In the genomic region with DNA sequence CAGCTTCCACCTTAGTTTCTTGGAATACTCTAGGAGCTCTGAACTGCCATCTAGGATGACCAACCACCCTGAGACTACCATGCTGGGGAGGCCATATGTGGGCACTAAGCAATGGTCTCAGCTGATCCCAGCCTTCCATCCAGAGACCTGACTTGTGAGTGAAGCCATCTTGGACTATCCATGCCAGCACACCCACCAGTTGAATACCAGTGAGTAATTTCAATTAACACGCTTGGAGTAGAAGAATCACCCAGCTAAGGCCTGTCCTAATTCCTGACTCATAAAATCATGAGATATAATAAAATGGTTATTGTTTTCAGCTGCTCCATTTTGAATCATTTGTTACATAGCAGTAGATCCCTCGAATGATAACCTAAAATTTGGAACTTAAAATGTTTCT, we compare ENCODE assay signal across 13 cellular contexts. TPM values are rescaled to one million over a fixed set of nuclear protein-coding genes. Genes with fewer than 3 reads are reported as not detected.
DNase-seq lines count a peak whose midpoint lies in the region; ATAC-seq, FAIRE-seq and TF ChIP-seq lines count a peak whose summit lies in the region.
"Had no signal": no experiment of that assay in that cellular context is flagged by ENCODE, and none has a peak within 500 bp of the region (broad histone marks: within the 10 kb centered on the region; RNA-seq: fewer than 3 reads in every experiment).

No MANE protein-coding gene starts in this region.

- H3K36me3 ChIP-seq in GM23248 (ENCODE audit: low read depth) (no peaks in the 10 kb centered on the region), bronchial epithelial cell (ENCODE audit: control insufficient read depth, insufficient read depth, low read length) (no peaks in the 10 kb centered on the region), mesenchymal stem cell (ENCODE audit: control insufficient read depth in 1 of 2, insufficient read depth in 2 of 2, low read depth in 1 of 2, low read length in 2 of 2) (no peaks in the 10 kb centered on the region)

- no peak overlapping the region for H2BK120ac ChIP-seq in mesenchymal stem cell (ENCODE audit: low read depth, low read length)

- H3K27ac ChIP-seq in GM23248 (no peak overlapping the region), mesenchymal stem cell (ENCODE audit: low read length, poor library complexity, severe bottlenecking) (no peak overlapping the region)

- no peak overlapping the region for H2BK5ac ChIP-seq in mesenchymal stem cell (ENCODE audit: low read depth, low read length, poor library complexity, severe bottlenecking)

- H3K4ac ChIP-seq in mesenchymal stem cell (ENCODE audit: low read depth in 1 of 2, low read length in 2 of 2) = no peak overlapping the region

- DNase-seq in GM23248 (peak; percentile 13), bronchial epithelial cell (ENCODE audit: low read depth) (peak; percentile 42), mesenchymal stem cell (no peak), NCI-H774 (lab: John Stamatoyannopoulos, UW) (no peak), NCI-H510A treated with DMSO at 0.1 percent for 48 hours (lab: John Stamatoyannopoulos, UW) (no peak), midbrain (lab: John Stamatoyannopoulos, UW) (no peak)
- DNase-seq: C1 segment of cervical spinal cord; Calu3; CD4-positive, alpha-beta T cell; DMS 273 treated with DMSO at 0.1 percent for 48 hours; H7 had no signal

- H2BK12ac ChIP-seq in mesenchymal stem cell (ENCODE audit: low read length in 2 of 2) = no peak overlapping the region

- in situ Hi-C loops in GM23248 (cut with MboI) = no loop called here

- no peaks in the 10 kb centered on the region for H4K20me1 ChIP-seq in GM23248 (ENCODE audit: insufficient read depth)

- no peak overlapping the region for H3K18ac ChIP-seq in mesenchymal stem cell (ENCODE audit: low read depth in 1 of 2, low read length in 2 of 2)

- H3K4me3 ChIP-seq in GM23248 (no peak overlapping the region), bronchial epithelial cell (ENCODE audit: low read depth, low read length) (no peak overlapping the region), mesenchymal stem cell (ENCODE audit: insufficient read depth in 1 of 2, low read depth in 1 of 2, low read length in 2 of 2) (no peak overlapping the region)

- no peak for FAIRE-seq in bronchial epithelial cell (lab: Jason Lieb, UNC)

- peaks cover 5% of the 10 kb centered on the region; the same call in 1 of the 2 replicates for H3K4me1 ChIP-seq in GM23248 (ENCODE audit: insufficient read depth)
- H3K4me1 ChIP-seq in mesenchymal stem cell (ENCODE audit: control insufficient read depth, insufficient read depth, low read depth, low read length) = peaks cover 2% of the 10 kb centered on the region

- ATAC-seq in esophagus mucosa (peak; percentile 39), HG03045 (IDR thresholded peaks at IDR 0.05; ENCODE audit: unreplicated experiment) (no peak)

- peak overlapping the region; percentile 9 for H4K91ac ChIP-seq in mesenchymal stem cell (ENCODE audit: low read length)

- H3K9ac ChIP-seq in GM23248 = no peak overlapping the region
- no peak overlapping the region for H3K9ac ChIP-seq in mesenchymal stem cell (ENCODE audit: low read length)

- no peak overlapping the region for H4K8ac ChIP-seq in mesenchymal stem cell (ENCODE audit: low read length)

- H3K14ac ChIP-seq in mesenchymal stem cell (ENCODE audit: low read length in 2 of 2) = no peak overlapping the region

- H2AK5ac ChIP-seq in mesenchymal stem cell (ENCODE audit: low read length, severe bottlenecking) = no peak overlapping the region

- H2AFZ ChIP-seq in GM23248 (no peak overlapping the region), mesenchymal stem cell (ENCODE audit: low read depth, low read length) (no peak overlapping the region)

- 30 to 39% methylated on average over 2 of the region's 2 CpGs for WGBS in GM23248 (ENCODE audit: low coverage in 1 of 2, low lambda C conversion rate in 2 of 2, missing lambda C conversion rate in 2 of 2), 2 experiments
- no CpG with 5 or more reads among the region's 2 CpGs for WGBS in mesenchymal stem cell

- no peak for TF ChIP-seq CTCF in bronchial epithelial cell (IDR thresholded peaks at IDR 0.05; ENCODE audit: insufficient read depth, low read length, severe bottlenecking)

- peaks cover 7% of the 10 kb centered on the region for H3K79me1 ChIP-seq in mesenchymal stem cell (replicated peaks; ENCODE audit: low read length, poor library complexity, severe bottlenecking)

- H3K9me3 ChIP-seq in GM23248 (ENCODE audit: low read depth) (no peaks in the 10 kb centered on the region), mesenchymal stem cell (ENCODE audit: control insufficient read depth, low read length) (no peaks in the 10 kb centered on the region)

- no peaks in the 10 kb centered on the region for H3K9me2 ChIP-seq in GM23248 (ENCODE audit: insufficient read depth)

- H3K79me2 ChIP-seq in GM23248 (ENCODE audit: insufficient read depth) = no peaks in the 10 kb centered on the region

- H3K27me3 ChIP-seq in GM23248 (replicated peaks; ENCODE audit: insufficient read depth) = no peaks in the 10 kb centered on the region
- H3K27me3 ChIP-seq in bronchial epithelial cell (ENCODE audit: control insufficient read depth, insufficient read depth, low read length) = no peaks in the 10 kb centered on the region
- H3K27me3 ChIP-seq in mesenchymal stem cell (ENCODE audit: control insufficient read depth in 1 of 2, insufficient read depth in 1 of 2, low read length in 2 of 2) = no peaks in the 10 kb centered on the region

- H3K23ac ChIP-seq in mesenchymal stem cell (ENCODE audit: low read length in 2 of 2) = no peak overlapping the region

- H2BK15ac ChIP-seq in mesenchymal stem cell (ENCODE audit: low read depth, poor library complexity, severe bottlenecking) = no peak overlapping the region

- no peak overlapping the region for H3K4me2 ChIP-seq in GM23248 (ENCODE audit: unreplicated experiment)
- no peak overlapping the region for H3K4me2 ChIP-seq in mesenchymal stem cell (ENCODE audit: low read length, poor library complexity, severe bottlenecking)

- H3F3A ChIP-seq in GM23248 (ENCODE audit: insufficient read depth) = peaks cover 6% of the 10 kb centered on the region; the same call in 1 of the 2 replicates

RNA-seq across cellular contexts. Expression of gene KIF5B, which starts 5.2 kb away (rescaled TPM):
- 133 and 137 TPM in 2 replicates for total RNA-seq in GM23248 (2014; rRNA removed; shearing (Covaris generic))
- polyA plus RNA-seq in GM23248 (2016; fragmentation: Nextera tagmentation; extraction: Ambion mirVana) = 79.6 and 81.5 TPM in 2 replicates
- total RNA-seq in bronchial epithelial cell (134 and 197 TPM in 2 replicates), esophagus mucosa (52.0 TPM)
- 87.3 TPM for polyA plus RNA-seq in mesenchymal stem cell (2013, experiment 1 of 2)
- 89.5 TPM for polyA plus RNA-seq in mesenchymal stem cell (2013, experiment 2 of 2)

Comparison
In these comparisons a context has a peak if more than half of its experiments do, and no peak if none do; other contexts are left out.
1. DNase-seq: peak in GM23248 (single experiment) and bronchial epithelial cell (single experiment); none in mesenchymal stem cell (single experiment), NCI-H774 (single experiment), NCI-H510A treated with DMSO at 0.1 percent for 48 hours (single experiment) and midbrain (single experiment).